Comparison of ENCODE assay signal across 9 cellular contexts in the genomic region with DNA sequence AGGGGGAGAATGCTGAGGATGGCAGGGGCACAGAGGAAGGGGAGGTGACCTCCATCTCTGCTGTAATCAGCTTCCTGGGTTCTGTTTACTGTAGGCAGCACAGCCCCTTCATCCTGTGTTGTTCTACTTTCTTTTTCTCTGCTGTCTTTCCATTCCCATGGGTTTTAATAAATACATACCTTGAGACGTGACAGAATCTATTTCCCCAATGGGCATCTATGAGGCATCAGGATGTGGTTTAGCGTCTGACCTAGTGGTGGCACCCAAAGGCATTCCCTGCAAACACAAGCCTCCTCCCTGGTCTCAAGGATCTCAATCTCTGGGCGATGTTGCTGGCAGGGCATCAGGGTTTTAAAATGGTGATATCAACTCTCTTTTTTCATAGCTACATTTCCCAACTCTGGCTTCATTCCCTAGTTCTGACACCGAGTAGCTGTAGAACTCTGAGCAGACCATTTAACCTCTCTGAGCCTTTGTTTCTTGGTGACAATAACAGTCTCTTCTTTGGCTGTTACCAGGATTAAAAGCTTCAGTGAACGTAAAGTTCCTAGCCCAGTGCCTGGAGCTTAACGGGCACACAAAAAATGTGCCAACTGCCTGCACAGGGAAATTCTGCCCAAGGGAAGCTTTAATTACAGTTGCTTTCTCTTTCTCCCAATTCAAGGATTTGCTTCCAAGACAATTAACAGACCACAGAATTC.
A peak's percentile ranks its signal among the peaks of the same experiment; 100 is the strongest.
DNase-seq lines count a peak whose midpoint lies in the region; ATAC-seq, FAIRE-seq and TF ChIP-seq lines count a peak whose summit lies in the region.
"Had no signal": no experiment of that assay in that cellular context is flagged by ENCODE, and none has a peak within 500 bp of the region (broad histone marks: within the 10 kb centered on the region; RNA-seq: fewer than 3 reads in every experiment).

No MANE protein-coding gene starts in this region.

- intact Hi-C loops in natural killer cell (cut with micrococcal nuclease): no loop called here

- no peaks in the 10 kb centered on the region for H3K27me3 ChIP-seq in bronchial epithelial cell (ENCODE audit: control insufficient read depth, insufficient read depth, low read length)
- H3K27me3 ChIP-seq: SJCRH30 had no signal

- H3K36me3 Mint-ChIP-seq in natural killer cell: no peaks in the 10 kb centered on the region

- no peaks in the 10 kb centered on the region for H3K36me3 ChIP-seq in bronchial epithelial cell (ENCODE audit: control insufficient read depth, insufficient read depth, low read length)
- H3K36me3 ChIP-seq: SJCRH30 had no signal

- H3K4me1 Mint-ChIP-seq in natural killer cell: peaks cover 18 to 19% of the 10 kb centered on the region in 2 donors

- peak overlapping the region; percentile 36 for H3K4me3 Mint-ChIP-seq in natural killer cell

- H3K27ac Mint-ChIP-seq in natural killer cell: peak overlapping the region; percentile 57 to 85

- H3K9me3 Mint-ChIP-seq in natural killer cell: no peaks in the 10 kb centered on the region

- DNase-seq in GM04503 (ENCODE audit: low read depth) (peak; percentile 50), M059J (ENCODE audit: low read depth) (peak; percentile 95), bronchial epithelial cell (ENCODE audit: low read depth) (peak; percentile 82), natural killer cell (no peak), NCI-H748 treated with DMSO at 0.1 percent for 48 hours (lab: John Stamatoyannopoulos, UW) (no peak), COLO668 (lab: John Stamatoyannopoulos, UW; ENCODE audit: unreplicated experiment) (no peak)

- peak; percentile 73 for FAIRE-seq in bronchial epithelial cell (lab: Jason Lieb, UNC)

- no peaks in the 10 kb centered on the region for H3K27me3 Mint-ChIP-seq in natural killer cell (ENCODE audit: low read depth in 2 of 2)

- peak overlapping the region; percentile 22 for H3K4me3 ChIP-seq in bronchial epithelial cell (ENCODE audit: low read depth, low read length)
- H3K4me3 ChIP-seq: SJCRH30 had no signal

- ATAC-seq in natural killer cell (peak in 2 of 3 donors; percentile 48 to 60), HG03571 (IDR thresholded peaks at IDR 0.05; ENCODE audit: unreplicated experiment) (no peak), HG03457 (IDR thresholded peaks at IDR 0.05; ENCODE audit: unreplicated experiment) (no peak)

- TF ChIP-seq CTCF in bronchial epithelial cell (IDR thresholded peaks at IDR 0.05; ENCODE audit: insufficient read depth, low read length, severe bottlenecking) (peak; percentile 26), natural killer cell (IDR thresholded peaks at IDR 0.05) (no peak)

Comparison
In these comparisons a context has a peak if more than half of its experiments do, and no peak if none do; other contexts are left out.
1. DNase-seq: peak in GM04503 (single experiment), M059J (single experiment) and bronchial epithelial cell (single experiment); none in natural killer cell (single experiment), NCI-H748 treated with DMSO at 0.1 percent for 48 hours (single experiment) and COLO668 (single experiment).
2. ATAC-seq: peak in natural killer cell (2 of 3); none in HG03571 (single experiment) and HG03457 (single experiment).